9 cellular contexts compared by ENCODE assay signal in the genomic region with DNA sequence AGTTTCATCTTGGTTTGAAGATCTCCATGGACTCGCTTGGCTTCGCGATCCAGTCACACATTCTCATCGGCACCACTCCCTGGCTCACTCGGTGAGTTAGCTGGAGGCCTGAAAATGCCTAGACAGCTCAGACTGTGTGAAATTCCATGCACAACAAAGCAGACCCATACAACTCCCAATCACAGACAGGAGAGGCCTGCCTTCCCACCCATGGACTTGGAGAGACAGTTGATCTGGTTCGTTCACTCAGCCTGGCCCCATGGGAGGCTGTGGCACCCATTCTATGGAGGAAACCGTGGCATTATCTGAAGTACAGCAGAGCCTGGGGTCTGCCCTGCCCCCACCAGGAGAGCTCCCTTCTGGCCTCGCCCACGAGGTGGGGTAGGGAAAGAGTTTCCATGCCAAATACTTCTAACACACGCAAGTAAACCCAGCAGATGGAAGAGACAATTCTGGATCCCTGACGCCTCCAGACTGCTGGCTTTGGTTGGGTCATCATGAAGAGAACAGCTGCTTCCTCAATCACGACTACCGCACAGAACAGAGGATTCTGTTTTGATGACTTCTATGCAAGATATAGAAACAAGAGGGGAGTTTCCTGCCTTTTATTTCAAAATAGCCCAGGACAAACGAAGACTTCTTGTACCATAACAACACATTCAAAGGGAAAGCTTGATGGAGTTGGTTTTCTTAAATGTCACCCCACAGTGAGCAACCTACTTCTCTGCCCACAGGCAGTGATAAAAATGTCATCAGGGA. TPM values are rescaled to one million over a fixed set of nuclear protein-coding genes. Genes with fewer than 3 reads are reported as not detected.
DNase-seq lines count a peak whose midpoint lies in the region; TF ChIP-seq lines count a peak whose summit lies in the region.
"Had no signal": no experiment of that assay in that cellular context is flagged by ENCODE, and none has a peak within 500 bp of the region (broad histone marks: within the 10 kb centered on the region; RNA-seq: fewer than 3 reads in every experiment).

No MANE protein-coding gene starts in this region.

- intact Hi-C loops in activated naive CD4-positive, alpha-beta T cell treated with anti-CD3 and anti-CD28 coated beads for 36 hours (cut with micrococcal nuclease), result loop anchor here (1.0 kb wide), 1 partner anchor 10 kb away; no protein-coding TSS in a partner anchor
- intact Hi-C loops in uterus (cut with DNase I; ENCODE audit: low total_unique reads), result no loop called here

- CTCF ChIA-PET in activated naive CD4-positive, alpha-beta T cell treated with anti-CD3 and anti-CD28 coated beads for 36 hours (lab: Charles Lee), result interaction anchor here (2.8 to 7.9 kb wide), 3 partner anchors 9 to 80 kb away, joined by 10 to 85 read pairs (median 21); no protein-coding TSS in a partner anchor

- peaks cover 21 to 35% of the 10 kb centered on the region in 2 donors for H3K4me1 ChIP-seq in uterus

- no peaks in the 10 kb centered on the region for H3K27me3 Mint-ChIP-seq in activated naive CD4-positive, alpha-beta T cell treated with anti-CD3 and anti-CD28 coated beads for 36 hours (ENCODE audit: low read depth)
- H3K27me3 Mint-ChIP-seq in mesothelial cell of epicardium (ENCODE audit: low read depth) (no peaks in the 10 kb centered on the region), progenitor cell of endocrine pancreas (no peaks in the 10 kb centered on the region)

- DNase-seq in activated naive CD4-positive, alpha-beta T cell treated with anti-CD3 and anti-CD28 coated beads for 36 hours, result peak; percentile 53
- DNase-seq in activated naive CD4-positive, alpha-beta T cell treated with anti-CD3 and anti-CD28 coated beads, Interleukin-2, amount 50 U/mL, for 16 hours, result no peak
- DNase-seq in mesothelial cell of epicardium (ENCODE audit: low spot score in 2 of 2, unreplicated experiment in 2 of 2), result no peak
- peak in 1 of 2 donors; percentile 18 for DNase-seq in uterus
- no peak for DNase-seq in NCI-H446 treated with DMSO at 0.1 percent for 48 hours (lab: John Stamatoyannopoulos, UW)
- no peak for DNase-seq in EL
- DNase-seq in progenitor cell of endocrine pancreas (ENCODE audit: low spot score, unreplicated experiment), result no peak
- DNase-seq: activated gamma-delta T cell treated with Interleukin-2 at 50 U/mL for 16 hours had no signal

- no peak overlapping the region for H3K4me3 Mint-ChIP-seq in activated naive CD4-positive, alpha-beta T cell treated with anti-CD3 and anti-CD28 coated beads for 36 hours
- H3K4me3 Mint-ChIP-seq in mesothelial cell of epicardium (no peak overlapping the region), progenitor cell of endocrine pancreas (ENCODE audit: low read depth) (no peak overlapping the region)

- H3K36me3 Mint-ChIP-seq in activated naive CD4-positive, alpha-beta T cell treated with anti-CD3 and anti-CD28 coated beads for 36 hours (ENCODE audit: low read depth), result peaks cover 6% of the 10 kb centered on the region
- H3K36me3 Mint-ChIP-seq in mesothelial cell of epicardium (peaks cover 6% of the 10 kb centered on the region), progenitor cell of endocrine pancreas (ENCODE audit: insufficient read depth) (peaks cover 10% of the 10 kb centered on the region)

- H3K27me3 ChIP-seq in uterus, result no peaks in the 10 kb centered on the region

- H3K9me3 ChIP-seq in uterus, result no peaks in the 10 kb centered on the region

- no peaks in the 10 kb centered on the region for H3K36me3 ChIP-seq in uterus

- TF ChIP-seq CTCF in mesothelial cell of epicardium (IDR thresholded peaks at IDR 0.05; ENCODE audit: unreplicated experiment) (no peak), uterus (IDR thresholded peaks at IDR 0.05) (no peak), progenitor cell of endocrine pancreas (IDR thresholded peaks at IDR 0.05; ENCODE audit: unreplicated experiment) (no peak)

- peaks cover 74% of the 10 kb centered on the region for H3K4me1 Mint-ChIP-seq in activated naive CD4-positive, alpha-beta T cell treated with anti-CD3 and anti-CD28 coated beads for 36 hours (ENCODE audit: low read depth)
- peaks cover 36% of the 10 kb centered on the region for H3K4me1 Mint-ChIP-seq in mesothelial cell of epicardium
- H3K4me1 Mint-ChIP-seq in progenitor cell of endocrine pancreas (ENCODE audit: low read depth), result peaks cover 33% of the 10 kb centered on the region

- no peaks in the 10 kb centered on the region for H3K9me3 Mint-ChIP-seq in activated naive CD4-positive, alpha-beta T cell treated with anti-CD3 and anti-CD28 coated beads for 36 hours
- H3K9me3 Mint-ChIP-seq in mesothelial cell of epicardium, result no peaks in the 10 kb centered on the region
- no peaks in the 10 kb centered on the region for H3K9me3 Mint-ChIP-seq in progenitor cell of endocrine pancreas (ENCODE audit: low read depth)

- no peak for TF ChIP-seq POLR2A in uterus (IDR thresholded peaks at IDR 0.05)

- H3K4me3 ChIP-seq in uterus, result no peak overlapping the region

- H3K27ac ChIP-seq in angular gyrus (ENCODE audit: low read depth, low read length) (peak overlapping the region; percentile 91), uterus (peak overlapping the region; percentile 69)

- H3K27ac Mint-ChIP-seq in activated naive CD4-positive, alpha-beta T cell treated with anti-CD3 and anti-CD28 coated beads for 36 hours, result peak overlapping the region; percentile 52
- H3K27ac Mint-ChIP-seq in mesothelial cell of epicardium (peak overlapping the region; percentile 62), progenitor cell of endocrine pancreas (no peak overlapping the region)

RNA-seq across cellular contexts. Expression of a gene that starts 15.9 kb away (rescaled TPM):
- 10 to 100 TPM; 11.8 to 11.9 TPM for total RNA-seq in activated naive CD4-positive, alpha-beta T cell treated with anti-CD3 and anti-CD28 coated beads for 36 hours
- total RNA-seq in mesothelial cell of epicardium, result 40.7 to 43.0 TPM (median 42.0 TPM) in 3 replicates
- 10 to 100 TPM; 10.9 to 94.3 (median 67.8) TPM for total RNA-seq in uterus
- 36.8 and 39.8 TPM in 2 replicates for total RNA-seq in progenitor cell of endocrine pancreas
